In the genomic region with DNA sequence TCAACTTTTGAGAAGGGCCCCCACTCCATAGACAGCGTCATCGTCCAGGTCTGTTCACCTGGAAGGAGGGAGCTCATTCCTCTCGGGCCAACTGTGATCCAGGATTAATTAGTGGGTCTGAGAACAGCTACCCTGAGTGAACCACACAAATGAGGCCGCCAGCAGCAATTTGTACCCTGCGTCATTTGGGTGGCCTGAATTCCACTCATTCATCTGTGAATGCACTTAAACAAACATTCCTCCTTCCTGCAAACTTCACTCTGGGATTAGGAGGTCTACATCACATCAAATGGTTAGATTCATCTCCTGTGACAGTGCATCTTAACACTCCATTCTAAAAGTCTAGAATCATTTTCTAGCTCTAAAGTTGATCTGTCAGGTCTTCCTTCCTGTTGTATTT, we compare ENCODE assay signal across 23 cellular contexts.
A peak's percentile ranks its signal among the peaks of the same experiment; 100 is the strongest.
DNase-seq lines count a peak whose midpoint lies in the region; ATAC-seq and TF ChIP-seq lines count a peak whose summit lies in the region.
"Had no signal": no experiment of that assay in that cellular context is flagged by ENCODE, and none has a peak within 500 bp of the region (broad histone marks: within the 10 kb centered on the region; RNA-seq: fewer than 3 reads in every experiment).

No MANE protein-coding gene starts in this region.

- H3K9me2 ChIP-seq in GM23338 (ENCODE audit: insufficient read depth), result peaks cover 17% of the 10 kb centered on the region

- H3K4me1 ChIP-seq in GM23338 (ENCODE audit: insufficient read depth) (peaks cover 31% of the 10 kb centered on the region), colonic mucosa (no peaks in the 10 kb centered on the region)
- H3K4me1 ChIP-seq: BE2C, BLaER1 had no signal

- H3K9me3 ChIP-seq in colonic mucosa, result no peaks in the 10 kb centered on the region
- H3K9me3 ChIP-seq: BE2C had no signal

- no peak for TF ChIP-seq CTCF in GM23338 (conservative IDR thresholded peaks at IDR 0.05; ENCODE audit: low read depth in 2 of 2)
- TF ChIP-seq CTCF in colonic mucosa (IDR thresholded peaks at IDR 0.05), result no peak

- peak overlapping the region; percentile 33; the same call in 1 of the 2 replicates for H3K4me2 ChIP-seq in GM23338
- H3K4me2 ChIP-seq: BLaER1 had no signal

- H2AFZ ChIP-seq in GM23338, result no peak overlapping the region

- no peak overlapping the region for H3K27ac Mint-ChIP-seq in GM23338
- H3K27ac Mint-ChIP-seq: CD14-positive monocyte; CD4-positive, alpha-beta memory T cell; CD4-positive, CD25-positive, alpha-beta regulatory T cell; CD8-positive, alpha-beta memory T cell had no signal

- peaks cover 24% of the 10 kb centered on the region for H3K4me1 Mint-ChIP-seq in GM23338
- H3K4me1 Mint-ChIP-seq: CD14-positive monocyte; CD4-positive, alpha-beta memory T cell; CD4-positive, CD25-positive, alpha-beta regulatory T cell; CD8-positive, alpha-beta memory T cell had no signal

- intact Hi-C loops in colonic mucosa (cut with DNase I), result no loop called here

- H3K9ac ChIP-seq in colonic mucosa (ENCODE audit: low read depth in 2 of 2, low read length in 2 of 2), result no peak overlapping the region
- H3K9ac ChIP-seq: BLaER1 had no signal

- H3K79me2 ChIP-seq in GM23338 (replicated peaks; ENCODE audit: insufficient read depth), result no peaks in the 10 kb centered on the region

- peaks cover 15% of the 10 kb centered on the region for H3K27me3 Mint-ChIP-seq in GM23338 (ENCODE audit: insufficient read depth, low read depth, poor library complexity)
- H3K27me3 Mint-ChIP-seq: CD4-positive, alpha-beta memory T cell; CD4-positive, CD25-positive, alpha-beta regulatory T cell had no signal

- peaks cover 17% of the 10 kb centered on the region for H3K9me3 Mint-ChIP-seq in GM23338

- H3K27me3 ChIP-seq in GM23338 (ENCODE audit: insufficient read depth) (peaks cover 9% of the 10 kb centered on the region; the same call in 1 of the 2 replicates), colonic mucosa (no peaks in the 10 kb centered on the region)
- H3K27me3 ChIP-seq: BE2C, BLaER1 had no signal

- H3K36me3 ChIP-seq in GM23338 (ENCODE audit: insufficient read depth) (peaks cover 9% of the 10 kb centered on the region; the same call in 1 of the 2 replicates), colonic mucosa (no peaks in the 10 kb centered on the region)
- H3K36me3 ChIP-seq: BE2C, BLaER1 had no signal

- H3K4me3 ChIP-seq in GM23338 (no peak overlapping the region), colonic mucosa (no peak overlapping the region)
- H3K4me3 ChIP-seq: BLaER1, GM12878 had no signal

- DNase-seq in GM23338 (ENCODE audit: low spot score), result no peak
- peak; percentile 58 for DNase-seq in NCI-H460 (ENCODE audit: extremely low read depth, low read depth)
- peak; percentile 5 for DNase-seq in left kidney (ENCODE audit: low read depth, low spot score)
- no peak for DNase-seq in activated gamma-delta T cell treated with Interleukin-2 at 50 U/mL for 16 hours
- DNase-seq in colonic mucosa, result no peak
- DNase-seq in SIG-M5 (lab: John Stamatoyannopoulos, UW), result no peak
- DNase-seq: 8988T; ACHN; BE2C; C1 segment of cervical spinal cord; CD4-positive, alpha-beta memory T cell; CD4-positive, CD25-positive, alpha-beta regulatory T cell; CD8-positive, alpha-beta memory T cell; COR-L47; DMS 273 treated with DMSO at 0.1 percent for 48 hours; DMS153; DMS53; DND-41; EL; GDM1 had no signal

- no peak overlapping the region for H3K4me3 Mint-ChIP-seq in GM23338
- H3K4me3 Mint-ChIP-seq: CD14-positive monocyte; CD4-positive, alpha-beta memory T cell; CD4-positive, CD25-positive, alpha-beta regulatory T cell; CD8-positive, alpha-beta memory T cell had no signal

- H3K27ac ChIP-seq in GM23338 (ENCODE audit: low read depth), result no peak overlapping the region
- no peak overlapping the region for H3K27ac ChIP-seq in colonic mucosa
- H3K27ac ChIP-seq: BLaER1 had no signal

- peaks cover 18% of the 10 kb centered on the region; the same call in 2 of the 3 replicates for H3K36me3 Mint-ChIP-seq in GM23338 (ENCODE audit: low read depth)
- H3K36me3 Mint-ChIP-seq: CD14-positive monocyte; CD4-positive, alpha-beta memory T cell; CD4-positive, CD25-positive, alpha-beta regulatory T cell; CD8-positive, alpha-beta memory T cell had no signal

- H4K20me1 ChIP-seq in GM23338 (replicated peaks; ENCODE audit: insufficient read depth), result no peaks in the 10 kb centered on the region
- H4K20me1 ChIP-seq: BLaER1 had no signal

- no peak for ATAC-seq in GM23338
- ATAC-seq: GM12878 had no signal

- peaks cover 10% of the 10 kb centered on the region; the same call in 1 of the 2 replicates for H3F3A ChIP-seq in GM23338 (replicated peaks; ENCODE audit: low read depth)

TF ChIP-seq in GM23338, 12 proteins besides CTCF, POLR2A, EP300 and RAD21 (continues in another document):
- TF ChIP-seq STAT1 (IDR thresholded peaks at IDR 0.05; ENCODE audit: unreplicated experiment), result no peak
- TF ChIP-seq EZH2 (IDR thresholded peaks at IDR 0.05; ENCODE audit: low read depth, unreplicated experiment), result no peak
- TF ChIP-seq, protein P1, sequence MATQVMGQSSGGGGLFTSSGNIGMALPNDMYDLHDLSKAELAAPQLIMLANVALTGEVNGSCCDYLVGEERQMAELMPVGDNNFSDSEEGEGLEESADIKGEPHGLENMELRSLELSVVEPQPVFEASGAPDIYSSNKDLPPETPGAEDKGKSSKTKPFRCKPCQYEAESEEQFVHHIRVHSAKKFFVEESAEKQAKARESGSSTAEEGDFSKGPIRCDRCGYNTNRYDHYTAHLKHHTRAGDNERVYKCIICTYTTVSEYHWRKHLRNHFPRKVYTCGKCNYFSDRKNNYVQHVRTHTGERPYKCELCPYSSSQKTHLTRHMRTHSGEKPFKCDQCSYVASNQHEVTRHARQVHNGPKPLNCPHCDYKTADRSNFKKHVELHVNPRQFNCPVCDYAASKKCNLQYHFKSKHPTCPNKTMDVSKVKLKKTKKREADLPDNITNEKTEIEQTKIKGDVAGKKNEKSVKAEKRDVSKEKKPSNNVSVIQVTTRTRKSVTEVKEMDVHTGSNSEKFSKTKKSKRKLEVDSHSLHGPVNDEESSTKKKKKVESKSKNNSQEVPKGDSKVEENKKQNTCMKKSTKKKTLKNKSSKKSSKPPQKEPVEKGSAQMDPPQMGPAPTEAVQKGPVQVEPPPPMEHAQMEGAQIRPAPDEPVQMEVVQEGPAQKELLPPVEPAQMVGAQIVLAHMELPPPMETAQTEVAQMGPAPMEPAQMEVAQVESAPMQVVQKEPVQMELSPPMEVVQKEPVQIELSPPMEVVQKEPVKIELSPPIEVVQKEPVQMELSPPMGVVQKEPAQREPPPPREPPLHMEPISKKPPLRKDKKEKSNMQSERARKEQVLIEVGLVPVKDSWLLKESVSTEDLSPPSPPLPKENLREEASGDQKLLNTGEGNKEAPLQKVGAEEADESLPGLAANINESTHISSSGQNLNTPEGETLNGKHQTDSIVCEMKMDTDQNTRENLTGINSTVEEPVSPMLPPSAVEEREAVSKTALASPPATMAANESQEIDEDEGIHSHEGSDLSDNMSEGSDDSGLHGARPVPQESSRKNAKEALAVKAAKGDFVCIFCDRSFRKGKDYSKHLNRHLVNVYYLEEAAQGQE (IDR thresholded peaks at IDR 0.05; ENCODE audit: unreplicated experiment), result no peak
- TF ChIP-seq NANOG (IDR thresholded peaks at IDR 0.05; ENCODE audit: borderline replicate concordance), result no peak
- no peak for TF ChIP-seq POLR2AphosphoS5 (IDR thresholded peaks at IDR 0.05; ENCODE audit: low read depth)
- TF ChIP-seq JUNB (IDR thresholded peaks at IDR 0.05; ENCODE audit: unreplicated experiment), result no peak
- TF ChIP-seq ZNF331 (CRISPR knock-in tag; IDR thresholded peaks at IDR 0.05; ENCODE audit: low read depth), result no peak
- no peak for TF ChIP-seq ZNF114 (CRISPR knock-in tag; IDR thresholded peaks at IDR 0.05)

Comparison
In these comparisons a context has a peak if more than half of its experiments do, and no peak if none do; other contexts are left out.
1. DNase-seq: peak in NCI-H460 (single experiment) and left kidney (single experiment); none in GM23338 (single experiment), activated gamma-delta T cell treated with Interleukin-2 at 50 U/mL for 16 hours (single experiment), colonic mucosa (single experiment) and SIG-M5 (single experiment).